In the genomic region with DNA sequence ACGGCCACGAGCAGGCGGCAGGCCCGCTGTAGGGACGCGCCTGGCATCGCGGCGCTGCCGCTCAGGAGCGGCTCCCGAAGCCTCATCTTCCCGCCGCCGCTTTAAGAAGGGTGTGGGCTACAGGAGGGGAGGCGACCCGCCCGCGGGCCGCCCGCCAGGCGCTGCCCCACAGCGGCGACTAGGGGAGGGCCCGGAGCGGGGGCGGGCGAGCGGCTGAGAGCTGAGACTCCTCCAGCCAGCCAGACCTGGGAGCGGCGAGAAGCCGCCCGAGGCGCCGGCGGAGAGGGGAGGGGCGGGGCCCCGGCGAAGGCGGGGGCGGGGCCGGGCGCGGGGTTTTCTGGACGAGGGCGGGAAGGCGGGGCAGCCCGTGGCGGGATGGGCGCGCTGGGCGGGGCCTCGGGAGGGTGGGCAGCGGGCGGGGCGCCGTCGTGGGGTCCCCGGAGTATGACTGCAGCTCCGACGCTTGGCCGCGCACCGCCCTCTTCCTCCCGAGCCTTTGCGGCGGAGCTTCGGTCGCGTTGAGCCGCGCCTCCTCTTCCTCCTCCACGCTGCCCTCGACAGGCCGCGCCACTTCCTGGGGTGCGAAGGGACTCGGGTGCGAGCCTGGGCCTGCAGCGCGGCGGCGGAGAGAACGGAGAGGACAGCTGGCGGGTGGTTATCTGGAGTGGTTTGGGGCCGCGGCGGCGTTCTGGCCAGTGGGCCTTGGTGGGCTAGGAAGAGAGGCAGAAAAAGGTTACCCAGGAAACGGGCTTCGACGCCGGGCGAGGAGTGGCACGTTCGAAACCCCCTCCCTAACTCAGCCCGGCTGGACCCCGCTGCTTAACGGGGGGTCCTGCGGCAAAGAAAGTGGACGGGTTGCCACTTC, we compare ENCODE assay signal across 8 cellular contexts. TPM values are rescaled to one million over a fixed set of nuclear protein-coding genes. Genes with fewer than 3 reads are reported as not detected.
DNase-seq lines count a peak whose midpoint lies in the region; ATAC-seq and TF ChIP-seq lines count a peak whose summit lies in the region.

A gene with protein sequence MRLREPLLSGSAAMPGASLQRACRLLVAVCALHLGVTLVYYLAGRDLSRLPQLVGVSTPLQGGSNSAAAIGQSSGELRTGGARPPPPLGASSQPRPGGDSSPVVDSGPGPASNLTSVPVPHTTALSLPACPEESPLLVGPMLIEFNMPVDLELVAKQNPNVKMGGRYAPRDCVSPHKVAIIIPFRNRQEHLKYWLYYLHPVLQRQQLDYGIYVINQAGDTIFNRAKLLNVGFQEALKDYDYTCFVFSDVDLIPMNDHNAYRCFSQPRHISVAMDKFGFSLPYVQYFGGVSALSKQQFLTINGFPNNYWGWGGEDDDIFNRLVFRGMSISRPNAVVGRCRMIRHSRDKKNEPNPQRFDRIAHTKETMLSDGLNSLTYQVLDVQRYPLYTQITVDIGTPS (minus strand): TSS at position 253 of the 865 bp plus-strand sequence. CDS start 167 bp downstream, at position 86.

- ATAC-seq in stimulated activated naive CD8-positive, alpha-beta T cell treated with anti-CD3 and anti-CD28 coated beads, Interleukin-15, amount 100 ng/mL, for 72 hours, result peak; percentile 86

- TF ChIP-seq EP300 in neural cell (conservative IDR thresholded peaks at IDR 0.05; ENCODE audit: poor library complexity, severe bottlenecking), result no peak

- H4K20me1 ChIP-seq in neural cell (ENCODE audit: insufficient read depth), result no peaks in the 10 kb centered on the region

- H3K4me2 ChIP-seq in neural cell (ENCODE audit: low read length), result peak within 1 kb of the TSS; percentile 55

- peaks cover 7% of the 10 kb centered on the region for H3K4me1 ChIP-seq in ES-I3 (ENCODE audit: insufficient read depth, low read length)

- H3K9me3 Mint-ChIP-seq in stimulated activated naive CD8-positive, alpha-beta T cell treated with anti-CD3 and anti-CD28 coated beads, Interleukin-15, amount 100 ng/mL, for 72 hours, result no peaks in the 10 kb centered on the region

- peaks cover 75% of the 10 kb centered on the region for H3K4me1 Mint-ChIP-seq in stimulated activated naive CD8-positive, alpha-beta T cell treated with anti-CD3 and anti-CD28 coated beads, Interleukin-15, amount 100 ng/mL, for 72 hours

- peak within 1 kb of the TSS; percentile 94 for H2AFZ ChIP-seq in neural cell (ENCODE audit: low read depth, low read length)

- H3K79me2 ChIP-seq in neural cell (replicated peaks; ENCODE audit: insufficient read depth, low read length), result no peaks in the 10 kb centered on the region

- H3K27ac ChIP-seq in neural cell (ENCODE audit: low read length), result no peak within 1 kb of the TSS

- H3K9ac ChIP-seq in ES-I3 (ENCODE audit: low read depth, low read length), result peak within 1 kb of the TSS; percentile 80
- peak within 1 kb of the TSS; percentile 69 for H3K9ac ChIP-seq in neural cell (ENCODE audit: low read length)

- H3K9me2 ChIP-seq in neural cell (ENCODE audit: insufficient read depth, low read length), result no peaks in the 10 kb centered on the region

- H3F3A ChIP-seq in neural cell (ENCODE audit: insufficient read depth, low read length, poor library complexity, severe bottlenecking), result no peaks in the 10 kb centered on the region

- no peaks in the 10 kb centered on the region for H3K27me3 Mint-ChIP-seq in stimulated activated naive CD8-positive, alpha-beta T cell treated with anti-CD3 and anti-CD28 coated beads, Interleukin-15, amount 100 ng/mL, for 72 hours

- H3K4me3 ChIP-seq in H7 (ENCODE audit: insufficient read depth, low read depth, low read length), result peak within 1 kb of the TSS; percentile 81
- H3K4me3 ChIP-seq in neural cell (ENCODE audit: low read length), result peak within 1 kb of the TSS; percentile 91

- DNase-seq in H7 (peak; percentile 98), M059J (ENCODE audit: low read depth) (peak; percentile 93), SIG-M5 treated with dmso at 0.1 percent for 504 hours (lab: John Stamatoyannopoulos, UW; ENCODE audit: unreplicated experiment) (peak; percentile 92), activated gamma-delta T cell (lab: John Stamatoyannopoulos, UW) (peak; percentile 98), fibroblast of the conjunctiva (ENCODE audit: low read depth) (peak; percentile 94)
- DNase-seq in stimulated activated naive CD8-positive, alpha-beta T cell treated with anti-CD3 and anti-CD28 coated beads, Interleukin-15, amount 100 ng/mL, for 72 hours, result peak; percentile 91 to 92

- TF ChIP-seq CTCF in neural cell (IDR thresholded peaks at IDR 0.05; ENCODE audit: poor library complexity, severe bottlenecking), result no peak

- peaks cover 10% of the 10 kb centered on the region for H3K27me3 ChIP-seq in H7 (ENCODE audit: control insufficient read depth, insufficient read depth, low read length)
- H3K27me3 ChIP-seq in neural cell (ENCODE audit: insufficient read depth, low read depth, low read length), result no peaks in the 10 kb centered on the region

- TF ChIP-seq RAD21 in neural cell (conservative IDR thresholded peaks at IDR 0.05), result no peak

- H3K4me3 Mint-ChIP-seq in stimulated activated naive CD8-positive, alpha-beta T cell treated with anti-CD3 and anti-CD28 coated beads, Interleukin-15, amount 100 ng/mL, for 72 hours, result peak within 1 kb of the TSS; percentile 98

- H3K27ac Mint-ChIP-seq in stimulated activated naive CD8-positive, alpha-beta T cell treated with anti-CD3 and anti-CD28 coated beads, Interleukin-15, amount 100 ng/mL, for 72 hours, result peak within 1 kb of the TSS; percentile 96 to 98

- H3K9me3 ChIP-seq in ES-I3 (ENCODE audit: control insufficient read depth, insufficient read depth, low read length) (no peaks in the 10 kb centered on the region), neural cell (ENCODE audit: low read length) (no peaks in the 10 kb centered on the region)

- H3K36me3 ChIP-seq in ES-I3 (ENCODE audit: insufficient read depth, low read length), result no peaks in the 10 kb centered on the region
- no peaks in the 10 kb centered on the region for H3K36me3 ChIP-seq in H7 (replicated peaks; ENCODE audit: control insufficient read depth, insufficient read depth, low read length)
- H3K36me3 ChIP-seq in neural cell (ENCODE audit: insufficient read depth, low read length), result no peaks in the 10 kb centered on the region

TF ChIP-seq in neural cell, 6 proteins besides CTCF, POLR2A, EP300 and RAD21:
- TF ChIP-seq TAF1 (IDR thresholded peaks at IDR 0.05; ENCODE audit: low read depth) (peak; percentile 15), POLR2AphosphoS5 (IDR thresholded peaks at IDR 0.05) (peak; percentile 46), EZH2 (IDR thresholded peaks at IDR 0.05; ENCODE audit: borderline replicate concordance, insufficient read depth, low read length, poor library complexity, severe bottlenecking) (no peak), MXI1 (conservative IDR thresholded peaks at IDR 0.05; ENCODE audit: poor library complexity, severe bottlenecking) (peak; percentile 39), SMC3 (conservative IDR thresholded peaks at IDR 0.05; ENCODE audit: poor library complexity) (no peak)
- TF ChIP-seq, protein P1, sequence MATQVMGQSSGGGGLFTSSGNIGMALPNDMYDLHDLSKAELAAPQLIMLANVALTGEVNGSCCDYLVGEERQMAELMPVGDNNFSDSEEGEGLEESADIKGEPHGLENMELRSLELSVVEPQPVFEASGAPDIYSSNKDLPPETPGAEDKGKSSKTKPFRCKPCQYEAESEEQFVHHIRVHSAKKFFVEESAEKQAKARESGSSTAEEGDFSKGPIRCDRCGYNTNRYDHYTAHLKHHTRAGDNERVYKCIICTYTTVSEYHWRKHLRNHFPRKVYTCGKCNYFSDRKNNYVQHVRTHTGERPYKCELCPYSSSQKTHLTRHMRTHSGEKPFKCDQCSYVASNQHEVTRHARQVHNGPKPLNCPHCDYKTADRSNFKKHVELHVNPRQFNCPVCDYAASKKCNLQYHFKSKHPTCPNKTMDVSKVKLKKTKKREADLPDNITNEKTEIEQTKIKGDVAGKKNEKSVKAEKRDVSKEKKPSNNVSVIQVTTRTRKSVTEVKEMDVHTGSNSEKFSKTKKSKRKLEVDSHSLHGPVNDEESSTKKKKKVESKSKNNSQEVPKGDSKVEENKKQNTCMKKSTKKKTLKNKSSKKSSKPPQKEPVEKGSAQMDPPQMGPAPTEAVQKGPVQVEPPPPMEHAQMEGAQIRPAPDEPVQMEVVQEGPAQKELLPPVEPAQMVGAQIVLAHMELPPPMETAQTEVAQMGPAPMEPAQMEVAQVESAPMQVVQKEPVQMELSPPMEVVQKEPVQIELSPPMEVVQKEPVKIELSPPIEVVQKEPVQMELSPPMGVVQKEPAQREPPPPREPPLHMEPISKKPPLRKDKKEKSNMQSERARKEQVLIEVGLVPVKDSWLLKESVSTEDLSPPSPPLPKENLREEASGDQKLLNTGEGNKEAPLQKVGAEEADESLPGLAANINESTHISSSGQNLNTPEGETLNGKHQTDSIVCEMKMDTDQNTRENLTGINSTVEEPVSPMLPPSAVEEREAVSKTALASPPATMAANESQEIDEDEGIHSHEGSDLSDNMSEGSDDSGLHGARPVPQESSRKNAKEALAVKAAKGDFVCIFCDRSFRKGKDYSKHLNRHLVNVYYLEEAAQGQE (IDR thresholded peaks at IDR 0.05; ENCODE audit: borderline replicate concordance), result peak; percentile 18

RNA-seq across cellular contexts. Expression of the gene that starts here (rescaled TPM):
- total RNA-seq in H7 (2014; rRNA removed; shearing (Covaris generic)), result 5.5 and 6.7 TPM in 2 replicates
- 35.6 and 69.6 TPM in 2 replicates for total RNA-seq in M059J (2014; rRNA removed; shearing (Covaris generic))
- polyA plus RNA-seq in neural cell, result 0.41 and 0.90 TPM in 2 replicates
- 0.93 and 0.97 TPM in 2 replicates for polyA minus RNA-seq in neural cell
